Comparison of ENCODE assay signal across 8 cellular contexts in the genomic region with DNA sequence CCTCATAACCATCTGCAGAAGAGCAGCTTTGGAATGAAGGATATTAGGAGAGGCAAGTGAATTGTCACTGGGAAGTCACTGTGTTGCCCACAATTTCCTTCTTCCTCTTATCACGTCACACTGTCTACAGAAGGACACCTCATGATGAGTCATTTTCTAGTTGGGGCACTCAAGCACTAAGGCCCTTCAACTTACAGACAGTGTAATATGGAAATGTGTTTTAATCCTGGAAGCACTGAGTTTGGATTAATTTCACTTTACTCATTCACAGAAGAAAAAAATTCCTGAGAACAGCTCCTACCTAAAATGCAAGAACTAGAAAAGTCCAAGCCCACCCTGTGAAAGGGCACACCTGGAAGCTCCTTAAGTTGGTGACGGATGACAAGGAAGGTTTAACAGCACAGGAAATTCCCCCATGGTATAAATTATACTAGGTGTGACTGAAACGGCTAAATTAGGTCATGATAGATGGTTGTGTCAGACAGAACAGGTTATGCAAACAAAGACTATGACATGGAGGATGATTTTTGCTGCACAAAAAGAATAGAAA. TPM values are rescaled to one million over a fixed set of nuclear protein-coding genes. Genes with fewer than 3 reads are reported as not detected.
DNase-seq lines count a peak whose midpoint lies in the region; ATAC-seq and TF ChIP-seq lines count a peak whose summit lies in the region.

No MANE protein-coding gene starts in this region.

- H3K27ac ChIP-seq in RWPE1: no peak overlapping the region

- in situ Hi-C loops in G401 (cut with HindIII; ENCODE audit: low sequenced_read_pairs): no loop called here

- POLR2A ChIA-PET in RWPE1 (lab: Yijun Ruan, JAX; ENCODE audit: low non-redundant PET): no interaction called here

- DNase-seq in RWPE1 (ENCODE audit: low spot score): peak; percentile 69
- DNase-seq in hepatic stellate cell (ENCODE audit: low spot score): peak; percentile 69
- DNase-seq in NCI-H1436 treated with DMSO at 0.1 percent for 48 hours (lab: John Stamatoyannopoulos, UW): no peak
- DNase-seq in G401 (ENCODE audit: low spot score): no peak
- DNase-seq in GF-D8 (lab: John Stamatoyannopoulos, UW): no peak
- DNase-seq in DMS153 (lab: John Stamatoyannopoulos, UW): no peak

- no peak for TF ChIP-seq CTCF in RWPE1 (conservative IDR thresholded peaks at IDR 0.05; ENCODE audit: low read depth)

- ATAC-seq in GM18502 (IDR thresholded peaks at IDR 0.05; ENCODE audit: poor library complexity, unreplicated experiment) (peak; percentile 73), HG02884 (IDR thresholded peaks at IDR 0.05; ENCODE audit: unreplicated experiment) (peak; percentile 70)

- CTCF ChIA-PET in RWPE1 (lab: Yijun Ruan, JAX): interaction anchor here (0.6 kb wide), 1 partner anchor 14 kb away, joined by 3 read pairs; no protein-coding TSS in a partner anchor

RNA-seq across cellular contexts. Expression of a gene that starts 56.6 kb away (rescaled TPM):
- total RNA-seq in G401 (2014; rRNA removed; shearing (Covaris generic)): 55.1 and 61.9 TPM in 2 replicates

Comparison
In these comparisons a context has a peak if more than half of its experiments do, and no peak if none do; other contexts are left out.
1. DNase-seq: peak in RWPE1 (single experiment) and hepatic stellate cell (single experiment); none in NCI-H1436 treated with DMSO at 0.1 percent for 48 hours (single experiment), G401 (single experiment), GF-D8 (single experiment) and DMS153 (single experiment).